ENCODE assay signal across 1 cellular context in the genomic region with DNA sequence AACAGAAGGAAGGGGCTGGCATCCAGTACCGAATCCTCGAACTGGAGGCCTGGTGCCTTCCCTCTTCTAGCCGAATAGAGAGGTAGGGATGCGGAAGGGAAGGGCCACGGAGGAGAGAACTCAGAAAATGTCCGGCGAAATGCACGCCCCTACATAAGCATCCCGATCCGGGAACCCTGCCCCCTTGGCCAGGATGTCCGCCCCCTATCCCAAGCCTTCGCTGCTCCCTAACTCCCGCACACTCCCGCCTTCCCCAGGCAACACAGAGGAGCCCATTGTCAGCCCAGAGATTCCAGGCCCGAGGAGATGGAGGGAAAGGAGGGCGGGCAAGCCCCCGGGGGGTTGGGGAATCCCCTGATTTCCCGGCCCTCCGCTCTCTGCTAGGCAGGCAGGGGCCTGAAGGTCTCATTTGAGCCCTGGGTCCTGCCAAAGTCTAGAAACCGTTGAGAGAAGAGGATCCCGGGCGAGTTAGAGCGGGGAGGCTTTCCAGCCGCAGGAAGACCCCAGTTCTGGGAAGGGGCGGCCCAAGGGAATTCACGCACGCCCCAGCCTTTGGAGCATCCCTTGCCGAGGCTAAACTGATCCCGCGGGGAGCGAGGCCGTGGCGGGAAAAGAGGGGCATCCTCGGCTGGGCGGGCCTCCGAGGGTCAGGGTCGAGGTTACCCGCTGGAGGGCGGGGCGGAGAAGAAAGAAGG.
TF ChIP-seq lines count a peak whose summit lies in the region.

No MANE protein-coding gene starts in this region.

TF ChIP-seq in H1, 55 proteins besides CTCF, POLR2A, EP300 and RAD21:
- TF ChIP-seq BRCA1 (IDR thresholded peaks at IDR 0.05; ENCODE audit: low read depth, low read length), result no peak
- TF ChIP-seq CEBPB (IDR thresholded peaks at IDR 0.05; ENCODE audit: low read depth, low read length), result no peak
- peak; percentile 67; the same call in 1 of the 2 replicates for TF ChIP-seq TAF1 (IDR thresholded peaks at IDR 0.05; ENCODE audit: low read depth, low read length)
- peak; percentile 73 for TF ChIP-seq SAP30 (IDR thresholded peaks at IDR 0.05; ENCODE audit: insufficient read depth, insufficient replicate concordance, low read length)
- TF ChIP-seq, protein P1, sequence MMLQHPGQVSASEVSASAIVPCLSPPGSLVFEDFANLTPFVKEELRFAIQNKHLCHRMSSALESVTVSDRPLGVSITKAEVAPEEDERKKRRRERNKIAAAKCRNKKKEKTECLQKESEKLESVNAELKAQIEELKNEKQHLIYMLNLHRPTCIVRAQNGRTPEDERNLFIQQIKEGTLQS (IDR thresholded peaks at IDR 0.05; ENCODE audit: insufficient read depth, low read depth, low read length), result no peak
- TF ChIP-seq CHD1 (IDR thresholded peaks at IDR 0.05; ENCODE audit: low read depth, low read length), result no peak
- peak; percentile 58 for TF ChIP-seq TAF7 (optimal IDR thresholded peaks at IDR 0.05; ENCODE audit: borderline replicate concordance, low read depth, low read length)
- TF ChIP-seq YY1 (IDR thresholded peaks at IDR 0.05; ENCODE audit: low read depth, low read length), result peak; percentile 88
- TF ChIP-seq RXRA (IDR thresholded peaks at IDR 0.05; ENCODE audit: insufficient read depth, low read depth, low read length), result no peak
- TF ChIP-seq CHD7 (IDR thresholded peaks at IDR 0.05; ENCODE audit: insufficient replicate concordance, low read length), result no peak
- TF ChIP-seq HDAC2 (IDR thresholded peaks at IDR 0.05; ENCODE audit: borderline replicate concordance in 1 of 2, low read depth in 2 of 2, low read length in 2 of 2), result 0 out of 4 replicates have a peak, but pooled peaks of 1 of the 2 experiments have one; percentile 10
- peak; percentile 4 for TF ChIP-seq KDM4A (IDR thresholded peaks at IDR 0.05; ENCODE audit: low read depth, low read length, severe bottlenecking)
- no peak for TF ChIP-seq SIX5 (IDR thresholded peaks at IDR 0.05; ENCODE audit: low read depth, low read length)
- TF ChIP-seq TBP (IDR thresholded peaks at IDR 0.05; ENCODE audit: low read depth, low read length), result peak; percentile 31; the same call in 1 of the 2 replicates
- peak; percentile 35 for TF ChIP-seq TEAD4 (IDR thresholded peaks at IDR 0.05; ENCODE audit: low read depth, low read length)
- TF ChIP-seq PHF8 (conservative IDR thresholded peaks at IDR 0.05; ENCODE audit: low read depth, low read length), result peak; percentile 26; the same call in 1 of the 2 replicates
- TF ChIP-seq MAFK (IDR thresholded peaks at IDR 0.05; ENCODE audit: low read depth, low read length), result no peak
- no peak for TF ChIP-seq CBX8 (IDR thresholded peaks at IDR 0.05; ENCODE audit: borderline replicate concordance, low read depth, low read length)
- peak in 1 of 2 experiments; percentile 74; a peak in 1 of 4 replicates for TF ChIP-seq SIN3A (conservative IDR thresholded peaks at IDR 0.05 in 1 of 2, IDR thresholded peaks at IDR 0.05 in 1 of 2; ENCODE audit: low read depth in 1 of 2, low read length in 2 of 2)
- peak; percentile 49; the same call in 1 of the 2 replicates for TF ChIP-seq GTF2F1 (IDR thresholded peaks at IDR 0.05; ENCODE audit: borderline replicate concordance, low read depth, low read length)
- TF ChIP-seq SUZ12 (IDR thresholded peaks at IDR 0.05; ENCODE audit: low read length), result no peak
